Comparison of ENCODE assay signal across 20 cellular contexts in the genomic region with DNA sequence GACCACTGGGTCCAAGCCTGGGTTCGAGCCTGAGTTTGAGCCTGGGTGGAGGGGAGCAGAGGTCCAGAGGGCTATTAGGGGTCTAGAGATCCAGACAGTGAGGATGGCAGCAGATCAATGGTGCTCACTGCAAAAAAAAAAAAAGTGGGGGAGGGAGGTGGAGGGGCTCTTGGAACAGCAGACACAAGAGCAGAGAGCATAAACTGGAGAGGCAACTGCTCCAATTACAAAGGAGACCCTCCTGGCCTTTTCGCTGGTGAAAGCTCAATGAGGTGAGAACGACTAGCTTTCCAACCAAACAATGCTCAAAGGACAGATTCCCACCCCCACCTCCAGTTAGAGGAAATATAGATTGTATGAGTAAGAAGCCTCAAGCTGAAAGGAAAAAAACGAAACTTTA.
A peak's percentile ranks its signal among the peaks of the same experiment; 100 is the strongest.
DNase-seq lines count a peak whose midpoint lies in the region; TF ChIP-seq lines count a peak whose summit lies in the region.
"Had no signal": no experiment of that assay in that cellular context is flagged by ENCODE, and none has a peak within 500 bp of the region (broad histone marks: within the 10 kb centered on the region; RNA-seq: fewer than 3 reads in every experiment).

No MANE protein-coding gene starts in this region.

- no CpG with 5 or more reads among the region's 4 CpGs for WGBS in trophoblast cell (ENCODE audit: extremely low coverage, insufficient coverage, insufficient read length)
- 49% methylated on average over 4 of the region's 4 CpGs for WGBS in esophagus muscularis mucosa

- DNase-seq in ELR (ENCODE audit: low read depth) (peak; percentile 14), NT2/D1 (ENCODE audit: low read depth, low spot score) (peak; percentile 11), iPS-NIHi11 (ENCODE audit: low spot score) (peak; percentile 18), trophoblast cell (peak; percentile 20 to 74), NCI-H510A treated with DMSO at 0.1 percent for 48 hours (lab: John Stamatoyannopoulos, UW) (no peak), GM19238 (ENCODE audit: insufficient read length, low spot score) (no peak), esophagus muscularis mucosa (ENCODE audit: extremely low spot score) (no peak)
- DNase-seq: DMS 273 treated with DMSO at 0.1 percent for 48 hours, DND-41, GF-D8, Kasumi-1, MG63, NCI-H1048, NCI-H1436, NCI-H1930, NCI-H510A, NCI-H774, RPMI8226, SHP77 treated with DMSO at 0.1 percent for 48 hours, SK-N-SH had no signal

- H3K23ac ChIP-seq in trophoblast cell (ENCODE audit: low read length): no peak overlapping the region

- no peak overlapping the region for H3K18ac ChIP-seq in trophoblast cell (ENCODE audit: low read length)

- H4K91ac ChIP-seq in trophoblast cell (ENCODE audit: low read depth, low read length): no peak overlapping the region

- no peak overlapping the region for H2BK120ac ChIP-seq in trophoblast cell (ENCODE audit: insufficient read depth, low read length, poor library complexity)

- H3K27ac ChIP-seq in trophoblast cell (ENCODE audit: low read depth, low read length) (no peak overlapping the region), esophagus muscularis mucosa (replicated peaks in 1 of 4) (no peak overlapping the region)

- no peak overlapping the region for H3K4ac ChIP-seq in trophoblast cell (ENCODE audit: low read depth, low read length)

- H3K4me2 ChIP-seq in trophoblast cell (ENCODE audit: low read length): no peak overlapping the region
- H3K4me2 ChIP-seq: SK-N-SH had no signal

- H3K27me3 ChIP-seq in NT2/D1 (ENCODE audit: insufficient read depth, insufficient read length) (no peaks in the 10 kb centered on the region), trophoblast cell (ENCODE audit: insufficient read depth, low read length) (no peaks in the 10 kb centered on the region), esophagus muscularis mucosa (no peaks in the 10 kb centered on the region)
- H3K27me3 ChIP-seq: MG63 had no signal

- H3K4me3 ChIP-seq in NT2/D1 (ENCODE audit: insufficient read length, low read depth): no peak overlapping the region
- no peak overlapping the region for H3K4me3 ChIP-seq in trophoblast cell (ENCODE audit: low read depth, low read length)
- H3K4me3 ChIP-seq in esophagus muscularis mucosa: no peak overlapping the region
- H3K4me3 ChIP-seq: MG63 had no signal

- no peak overlapping the region for H4K12ac ChIP-seq in trophoblast cell (ENCODE audit: low read depth, low read length)

- no peak overlapping the region for H2BK5ac ChIP-seq in trophoblast cell (ENCODE audit: low read depth, low read length, poor library complexity)

- no peak overlapping the region for H4K8ac ChIP-seq in trophoblast cell (ENCODE audit: low read depth, low read length)

- H3K4me1 ChIP-seq in NT2/D1 (ENCODE audit: insufficient read depth, insufficient read length) (no peaks in the 10 kb centered on the region), trophoblast cell (ENCODE audit: control insufficient read depth in 1 of 2, insufficient read depth in 2 of 2, low read length in 2 of 2) (no peaks in the 10 kb centered on the region), esophagus muscularis mucosa (no peaks in the 10 kb centered on the region)

- no peak for TF ChIP-seq CTCF in esophagus muscularis mucosa (IDR thresholded peaks at IDR 0.05)

- TF ChIP-seq POLR2A in esophagus muscularis mucosa (IDR thresholded peaks at IDR 0.05; ENCODE audit: low read depth): no peak

- H3K79me2 ChIP-seq in trophoblast cell (ENCODE audit: control insufficient read depth, insufficient read depth, low read length, poor library complexity): no peaks in the 10 kb centered on the region

- H3K79me1 ChIP-seq in trophoblast cell (ENCODE audit: low read length): no peaks in the 10 kb centered on the region

- H2AFZ ChIP-seq in trophoblast cell (ENCODE audit: insufficient read depth, low read length, poor library complexity): no peak overlapping the region

- H2AK5ac ChIP-seq in trophoblast cell (ENCODE audit: low read length): no peak overlapping the region

- no peak overlapping the region for H2BK12ac ChIP-seq in trophoblast cell (ENCODE audit: low read length)

- H3K36me3 ChIP-seq in NT2/D1 (ENCODE audit: insufficient read depth, insufficient read length, low read length): no peaks in the 10 kb centered on the region
- H3K36me3 ChIP-seq in trophoblast cell (ENCODE audit: control insufficient read depth in 1 of 2, insufficient read depth in 2 of 2, low read length in 2 of 2): no peaks in the 10 kb centered on the region
- no peaks in the 10 kb centered on the region for H3K36me3 ChIP-seq in esophagus muscularis mucosa
- H3K36me3 ChIP-seq: MG63 had no signal

- intact Hi-C loops in esophagus muscularis mucosa (cut with DNase I): no loop called here

- H3K9me3 ChIP-seq in NT2/D1 (ENCODE audit: insufficient read depth, low read length) (no peaks in the 10 kb centered on the region), trophoblast cell (ENCODE audit: insufficient read depth, low read depth, low read length) (no peaks in the 10 kb centered on the region), esophagus muscularis mucosa (no peaks in the 10 kb centered on the region)
- H3K9me3 ChIP-seq: MG63, SK-N-SH had no signal

- H3K14ac ChIP-seq in trophoblast cell (ENCODE audit: low read length): no peak overlapping the region

- no peak overlapping the region for H3K9ac ChIP-seq in NT2/D1 (ENCODE audit: insufficient read length, low read depth)
- H3K9ac ChIP-seq in trophoblast cell (ENCODE audit: low read length): no peak overlapping the region
- H3K9ac ChIP-seq: SK-N-SH had no signal

- no peak for TF ChIP-seq EP300 in esophagus muscularis mucosa (IDR thresholded peaks at IDR 0.05)

Comparison
In these comparisons a context has a peak if more than half of its experiments do, and no peak if none do; other contexts are left out.
1. DNase-seq: peak in ELR (single experiment), NT2/D1 (single experiment), iPS-NIHi11 (single experiment) and trophoblast cell (2 of 2); none in NCI-H510A treated with DMSO at 0.1 percent for 48 hours (single experiment), GM19238 (single experiment) and esophagus muscularis mucosa (single experiment).